Comparison of ENCODE assay signal across 20 cellular contexts in the genomic region with DNA sequence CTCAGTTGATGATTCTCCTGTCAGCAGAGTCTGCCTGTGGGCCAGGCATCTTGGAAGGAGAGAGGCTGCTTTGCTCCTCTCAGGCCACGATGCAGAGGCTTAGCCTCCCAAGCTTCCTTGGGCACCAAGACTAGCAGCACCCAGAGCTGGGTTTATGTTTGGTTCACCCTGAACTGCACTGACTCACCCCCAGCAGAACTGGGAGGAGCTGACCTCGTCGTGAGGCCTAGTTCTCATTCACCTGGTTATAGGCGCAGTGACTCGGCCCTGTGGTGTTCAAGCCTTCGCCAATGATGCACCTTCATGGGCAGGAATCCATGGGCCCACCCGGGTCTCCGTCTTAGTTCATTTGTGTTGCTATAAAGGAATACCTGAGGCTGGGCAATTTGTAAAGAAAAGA.
A peak's percentile ranks its signal among the peaks of the same experiment; 100 is the strongest.
DNase-seq lines count a peak whose midpoint lies in the region; ATAC-seq and TF ChIP-seq lines count a peak whose summit lies in the region.
"Had no signal": no experiment of that assay in that cellular context is flagged by ENCODE, and none has a peak within 500 bp of the region (broad histone marks: within the 10 kb centered on the region; RNA-seq: fewer than 3 reads in every experiment).

No MANE protein-coding gene starts in this region.

- no peak for ATAC-seq in activated CD8-positive, alpha-beta T cell treated with anti-CD3 and anti-CD28 coated beads, Interleukin-2, amount 10 ng/mL, durations not matched to agents 7 days and 5 days
- no peak for ATAC-seq in activated CD8-positive, alpha-beta T cell treated with anti-CD3 and anti-CD28 coated beads for 36 hours
- peak; percentile 46; the same call in 2 of the 3 replicates for ATAC-seq in RWPE2 (ENCODE audit: low read depth)
- ATAC-seq in foreskin keratinocyte = peak; percentile 57
- peak; percentile 53 for ATAC-seq in stimulated activated effector memory CD8-positive, alpha-beta T cell treated with anti-CD3 and anti-CD28 coated beads, Interleukin-12 subunit alpha, Interleukin-12 subunit beta, amount 100 ng/mL, for 72 hours
- ATAC-seq in HG02623 (IDR thresholded peaks at IDR 0.05; ENCODE audit: unreplicated experiment) = no peak
- ATAC-seq in HG02798 (IDR thresholded peaks at IDR 0.05; ENCODE audit: poor library complexity, unreplicated experiment) = no peak
- ATAC-seq: HepG2 had no signal

- TF ChIP-seq CTCF in activated CD8-positive, alpha-beta T cell treated with anti-CD3 and anti-CD28 coated beads for 36 hours (IDR thresholded peaks at IDR 0.05) = no peak
- TF ChIP-seq CTCF in RWPE2 (IDR thresholded peaks at IDR 0.05; ENCODE audit: poor library complexity, severe bottlenecking) = no peak
- no peak for TF ChIP-seq CTCF in foreskin keratinocyte (conservative IDR thresholded peaks at IDR 0.05)

- no peak overlapping the region for H3K4me3 Mint-ChIP-seq in activated CD8-positive, alpha-beta T cell treated with anti-CD3 and anti-CD28 coated beads, Interleukin-2, amount 10 ng/mL, durations not matched to agents 7 days and 5 days
- no peak overlapping the region for H3K4me3 Mint-ChIP-seq in activated CD8-positive, alpha-beta T cell treated with anti-CD3 and anti-CD28 coated beads for 36 hours
- H3K4me3 Mint-ChIP-seq in stimulated activated effector memory CD8-positive, alpha-beta T cell treated with anti-CD3 and anti-CD28 coated beads, Interleukin-12 subunit alpha, Interleukin-12 subunit beta, amount 100 ng/mL, for 72 hours = no peak overlapping the region
- H3K4me3 Mint-ChIP-seq: CD14-positive monocyte had no signal

- H3K27me3 ChIP-seq in RWPE2 (ENCODE audit: insufficient read depth, poor library complexity, severe bottlenecking) = no peaks in the 10 kb centered on the region
- no peaks in the 10 kb centered on the region for H3K27me3 ChIP-seq in foreskin keratinocyte

- no peaks in the 10 kb centered on the region for H3K27me3 Mint-ChIP-seq in activated CD8-positive, alpha-beta T cell treated with anti-CD3 and anti-CD28 coated beads, Interleukin-2, amount 10 ng/mL, durations not matched to agents 7 days and 5 days (ENCODE audit: low read depth)
- H3K27me3 Mint-ChIP-seq in activated CD8-positive, alpha-beta T cell treated with anti-CD3 and anti-CD28 coated beads for 36 hours = no peaks in the 10 kb centered on the region

- no peak overlapping the region for H3K27ac ChIP-seq in RWPE2 (ENCODE audit: poor library complexity, severe bottlenecking)
- H3K27ac ChIP-seq in foreskin keratinocyte = no peak overlapping the region

- POLR2A ChIA-PET in activated CD8-positive, alpha-beta T cell treated with anti-CD3 and anti-CD28 coated beads, Interleukin-2, amount 10 ng/mL, durations not matched to agents 7 days and 5 days (lab: Charles Lee) = no interaction called here
- POLR2A ChIA-PET in activated CD8-positive, alpha-beta T cell treated with anti-CD3 and anti-CD28 coated beads for 36 hours (lab: Charles Lee) = no interaction called here

- H3K4me3 ChIP-seq in RWPE2 (ENCODE audit: severe bottlenecking) = no peak overlapping the region

- H3K27ac Mint-ChIP-seq in activated CD8-positive, alpha-beta T cell treated with anti-CD3 and anti-CD28 coated beads, Interleukin-2, amount 10 ng/mL, durations not matched to agents 7 days and 5 days = no peak overlapping the region
- no peak overlapping the region for H3K27ac Mint-ChIP-seq in activated CD8-positive, alpha-beta T cell treated with anti-CD3 and anti-CD28 coated beads for 36 hours
- H3K27ac Mint-ChIP-seq in stimulated activated effector memory CD8-positive, alpha-beta T cell treated with anti-CD3 and anti-CD28 coated beads, Interleukin-12 subunit alpha, Interleukin-12 subunit beta, amount 100 ng/mL, for 72 hours = peak overlapping the region; percentile 26
- H3K27ac Mint-ChIP-seq: CD14-positive monocyte had no signal

- CTCF ChIA-PET in activated CD8-positive, alpha-beta T cell treated with anti-CD3 and anti-CD28 coated beads, Interleukin-2, amount 10 ng/mL, durations not matched to agents 7 days and 5 days (lab: Charles Lee) = no interaction called here
- CTCF ChIA-PET in activated CD8-positive, alpha-beta T cell treated with anti-CD3 and anti-CD28 coated beads for 36 hours (lab: Charles Lee) = no interaction called here

- H3K36me3 Mint-ChIP-seq in activated CD8-positive, alpha-beta T cell treated with anti-CD3 and anti-CD28 coated beads, Interleukin-2, amount 10 ng/mL, durations not matched to agents 7 days and 5 days (ENCODE audit: low read depth) = no peaks in the 10 kb centered on the region
- peaks cover 1% of the 10 kb centered on the region for H3K36me3 Mint-ChIP-seq in activated CD8-positive, alpha-beta T cell treated with anti-CD3 and anti-CD28 coated beads for 36 hours (ENCODE audit: low read depth)
- no peaks in the 10 kb centered on the region for H3K36me3 Mint-ChIP-seq in stimulated activated effector memory CD8-positive, alpha-beta T cell treated with anti-CD3 and anti-CD28 coated beads, Interleukin-12 subunit alpha, Interleukin-12 subunit beta, amount 100 ng/mL, for 72 hours
- H3K36me3 Mint-ChIP-seq: CD14-positive monocyte had no signal

- H3K36me3 ChIP-seq in RWPE2 (ENCODE audit: low read depth) = no peaks in the 10 kb centered on the region

- peak; percentile 16 for DNase-seq in activated CD8-positive, alpha-beta T cell treated with anti-CD3 and anti-CD28 coated beads, Interleukin-2, amount 10 ng/mL, durations not matched to agents 7 days and 5 days
- no peak for DNase-seq in activated CD8-positive, alpha-beta T cell treated with anti-CD3 and anti-CD28 coated beads for 36 hours
- DNase-seq in RWPE2 (ENCODE audit: low spot score) = no peak
- DNase-seq in foreskin keratinocyte = peak in 1 of 2 donors; percentile 15
- no peak for DNase-seq in stimulated activated effector memory CD8-positive, alpha-beta T cell treated with anti-CD3 and anti-CD28 coated beads, Interleukin-12 subunit alpha, Interleukin-12 subunit beta, amount 100 ng/mL, for 72 hours (ENCODE audit: low spot score in 2 of 2)
- DNase-seq in UCSD-AML1 (lab: John Stamatoyannopoulos, UW; ENCODE audit: unreplicated experiment) = no peak
- DNase-seq: 8988T, DMS79, GOT3, KG1, NCI-H1417, NCI-H187, NCI-H226, NCI-H524, NCI-H82, RPMI8226 had no signal

- no peaks in the 10 kb centered on the region for H3K4me1 Mint-ChIP-seq in activated CD8-positive, alpha-beta T cell treated with anti-CD3 and anti-CD28 coated beads, Interleukin-2, amount 10 ng/mL, durations not matched to agents 7 days and 5 days (ENCODE audit: low read depth)
- H3K4me1 Mint-ChIP-seq in activated CD8-positive, alpha-beta T cell treated with anti-CD3 and anti-CD28 coated beads for 36 hours (ENCODE audit: low read depth) = no peaks in the 10 kb centered on the region
- no peaks in the 10 kb centered on the region for H3K4me1 Mint-ChIP-seq in stimulated activated effector memory CD8-positive, alpha-beta T cell treated with anti-CD3 and anti-CD28 coated beads, Interleukin-12 subunit alpha, Interleukin-12 subunit beta, amount 100 ng/mL, for 72 hours
- H3K4me1 Mint-ChIP-seq: CD14-positive monocyte had no signal

- H3K9me3 ChIP-seq in RWPE2 (ENCODE audit: severe bottlenecking) = no peaks in the 10 kb centered on the region

- intact Hi-C loops in activated CD8-positive, alpha-beta T cell treated with anti-CD3 and anti-CD28 coated beads for 36 hours (cut with micrococcal nuclease) = no loop called here

- no peaks in the 10 kb centered on the region for H3K9me3 Mint-ChIP-seq in activated CD8-positive, alpha-beta T cell treated with anti-CD3 and anti-CD28 coated beads, Interleukin-2, amount 10 ng/mL, durations not matched to agents 7 days and 5 days (ENCODE audit: insufficient read depth)
- H3K9me3 Mint-ChIP-seq in activated CD8-positive, alpha-beta T cell treated with anti-CD3 and anti-CD28 coated beads for 36 hours = peaks cover 2% of the 10 kb centered on the region
- no peaks in the 10 kb centered on the region for H3K9me3 Mint-ChIP-seq in stimulated activated effector memory CD8-positive, alpha-beta T cell treated with anti-CD3 and anti-CD28 coated beads, Interleukin-12 subunit alpha, Interleukin-12 subunit beta, amount 100 ng/mL, for 72 hours

- H3K4me1 ChIP-seq in RWPE2 (ENCODE audit: insufficient read depth, poor library complexity, severe bottlenecking) (peaks cover 2% of the 10 kb centered on the region), foreskin keratinocyte (no peaks in the 10 kb centered on the region)

Comparison
In these comparisons a context has a peak if more than half of its experiments do, and no peak if none do; other contexts are left out.
1. ATAC-seq: peak in RWPE2 (single experiment), foreskin keratinocyte (single experiment) and stimulated activated effector memory CD8-positive, alpha-beta T cell treated with anti-CD3 and anti-CD28 coated beads, Interleukin-12 subunit alpha, Interleukin-12 subunit beta, amount 100 ng/mL, for 72 hours (single experiment); none in activated CD8-positive, alpha-beta T cell treated with anti-CD3 and anti-CD28 coated beads, Interleukin-2, amount 10 ng/mL, durations not matched to agents 7 days and 5 days (single experiment), activated CD8-positive, alpha-beta T cell treated with anti-CD3 and anti-CD28 coated beads for 36 hours (single experiment), HG02623 (single experiment) and HG02798 (single experiment).